In the genomic region with DNA sequence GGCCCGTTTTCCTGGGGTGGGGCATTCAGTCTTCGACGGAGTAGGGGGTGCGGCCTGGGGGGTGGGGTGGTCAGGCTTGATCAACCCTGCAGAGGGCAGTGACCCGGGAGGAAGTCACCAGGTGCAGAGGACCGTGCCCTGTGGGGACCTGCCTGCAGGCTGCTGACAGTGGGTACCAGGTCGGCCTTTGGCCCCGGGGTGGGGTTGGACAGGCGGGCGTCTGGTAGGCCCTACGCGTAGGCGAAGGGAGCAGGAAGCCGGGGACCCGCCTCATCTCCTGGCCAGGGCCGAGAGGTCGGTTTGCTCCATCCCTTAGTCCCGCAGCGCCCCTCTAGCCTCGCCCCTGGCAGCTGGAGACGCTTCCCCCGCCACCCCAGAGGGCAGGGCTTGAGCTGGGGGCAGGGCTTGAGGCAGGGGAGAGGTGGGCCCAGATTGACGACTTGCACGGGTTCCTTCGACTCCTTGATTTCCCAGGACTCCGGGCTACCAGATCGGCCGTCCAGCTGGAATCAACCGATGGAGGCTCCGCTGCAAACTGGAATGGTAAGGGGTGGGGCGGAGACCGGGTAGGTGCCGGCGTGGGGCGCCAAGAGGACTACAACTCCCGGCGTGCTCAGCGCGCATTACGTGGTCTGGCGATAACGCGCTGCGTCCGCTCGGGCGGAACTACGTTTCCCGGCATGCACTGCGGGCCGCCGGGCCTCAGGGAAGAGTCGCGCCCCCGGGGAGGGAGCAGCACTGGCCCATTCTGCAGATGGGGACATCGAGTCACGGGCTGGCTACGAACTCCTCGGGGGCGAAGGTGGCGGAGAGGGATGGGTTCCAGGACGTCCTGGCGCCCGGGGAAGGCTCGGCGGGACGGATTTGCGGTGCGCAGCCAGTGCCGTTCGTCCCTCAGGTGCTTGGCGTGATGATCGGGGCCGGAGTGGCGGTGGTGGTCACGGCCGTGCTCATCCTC, we compare ENCODE assay signal across 1 cellular context.
TF ChIP-seq lines count a peak whose summit lies in the region.

Gene PNPLA6, plus strand, starts transcription at position 683 of the 958 bp plus-strand sequence. Its CDS starts 72 bp downstream, at position 755.

TF ChIP-seq in HepG2, 621 proteins besides CTCF, POLR2A, EP300 and RAD21 (continued from another document and continues in another):
- TF ChIP-seq AFF4 (CRISPR knock-in tag; IDR thresholded peaks at IDR 0.05) (no peak), ZNF451 (CRISPR knock-in tag; IDR thresholded peaks at IDR 0.05) (no peak; the same call in 1 of the 2 replicates), HNF4A (CRISPR knock-in tag; IDR thresholded peaks at IDR 0.05) (peak; percentile 38; the same call in 1 of the 2 replicates), ZNF792 (CRISPR knock-in tag; IDR thresholded peaks at IDR 0.05) (0 out of 2 replicates have a peak, but pooled peaks have one; percentile 33), MAF1 (CRISPR knock-in tag; IDR thresholded peaks at IDR 0.05; ENCODE audit: borderline replicate concordance) (peak; percentile 88), ZNF629 (CRISPR knock-in tag; conservative IDR thresholded peaks at IDR 0.05) (peak; percentile 100), RELA (CRISPR knock-in tag; IDR thresholded peaks at IDR 0.05) (no peak), DRAP1 (CRISPR knock-in tag; IDR thresholded peaks at IDR 0.05) (no peak), ZNF142 (CRISPR knock-in tag; IDR thresholded peaks at IDR 0.05) (0 out of 2 replicates have a peak, but pooled peaks have one; percentile 67), POLR2AphosphoS2 (IDR thresholded peaks at IDR 0.05; ENCODE audit: low read depth, low read length) (no peak), MAFK (conservative IDR thresholded peaks at IDR 0.05 in 1 of 2, IDR thresholded peaks at IDR 0.05 in 1 of 2; ENCODE audit: low read length in 2 of 2) (no peak), KAT2B (IDR thresholded peaks at IDR 0.05; ENCODE audit: borderline replicate concordance, low read depth, low read length) (no peak), ZNF335 (CRISPR knock-in tag; IDR thresholded peaks at IDR 0.05) (peak; percentile 92), ZNF660 (CRISPR knock-in tag; IDR thresholded peaks at IDR 0.05; ENCODE audit: borderline replicate concordance, low read depth) (no peak), RARG (CRISPR knock-in tag; IDR thresholded peaks at IDR 0.05; ENCODE audit: low read depth) (no peak), ZNF333 (CRISPR knock-in tag; IDR thresholded peaks at IDR 0.05; ENCODE audit: borderline replicate concordance) (peak; percentile 59), ZSCAN25 (CRISPR knock-in tag; IDR thresholded peaks at IDR 0.05) (peak; percentile 90), ZNF790 (CRISPR knock-in tag; IDR thresholded peaks at IDR 0.05; ENCODE audit: borderline replicate concordance) (no peak), TAF15 (IDR thresholded peaks at IDR 0.05; ENCODE audit: low read depth, low read length, poor library complexity, severe bottlenecking) (no peak), KDM6A (CRISPR knock-in tag; IDR thresholded peaks at IDR 0.05; ENCODE audit: low read depth) (peak; percentile 24; the same call in 1 of the 2 replicates), MAFG (CRISPR knock-in tag; IDR thresholded peaks at IDR 0.05) (no peak), ZNF577 (CRISPR knock-in tag; IDR thresholded peaks at IDR 0.05; ENCODE audit: borderline replicate concordance, low read depth) (no peak), WIZ (CRISPR knock-in tag; IDR thresholded peaks at IDR 0.05) (no peak; the same call in 1 of the 2 replicates), ZFP36L1 (CRISPR knock-in tag; IDR thresholded peaks at IDR 0.05) (no peak), RBAK (CRISPR knock-in tag; IDR thresholded peaks at IDR 0.05) (no peak), GMEB1 (CRISPR knock-in tag; IDR thresholded peaks at IDR 0.05; ENCODE audit: borderline replicate concordance) (peak; percentile 100), RAD51 (IDR thresholded peaks at IDR 0.05; ENCODE audit: borderline replicate concordance) (no peak), ISL2 (CRISPR knock-in tag; IDR thresholded peaks at IDR 0.05) (peak; percentile 49; the same call in 1 of the 2 replicates), ATF7 (IDR thresholded peaks at IDR 0.05) (no peak), ATF7 (CRISPR knock-in tag; IDR thresholded peaks at IDR 0.05) (peak; percentile 48; the same call in 1 of the 2 replicates), HNRNPL (IDR thresholded peaks at IDR 0.05; ENCODE audit: low read depth, low read length) (0 out of 2 replicates have a peak, but pooled peaks have one; percentile 10), ZNF777 (CRISPR knock-in tag; IDR thresholded peaks at IDR 0.05) (peak; percentile 75), ZNF205 (CRISPR knock-in tag; IDR thresholded peaks at IDR 0.05) (no peak; the same call in 1 of the 2 replicates), U2AF2 (IDR thresholded peaks at IDR 0.05; ENCODE audit: low read depth, low read length) (no peak)
- TF ChIP-seq, protein P1, sequence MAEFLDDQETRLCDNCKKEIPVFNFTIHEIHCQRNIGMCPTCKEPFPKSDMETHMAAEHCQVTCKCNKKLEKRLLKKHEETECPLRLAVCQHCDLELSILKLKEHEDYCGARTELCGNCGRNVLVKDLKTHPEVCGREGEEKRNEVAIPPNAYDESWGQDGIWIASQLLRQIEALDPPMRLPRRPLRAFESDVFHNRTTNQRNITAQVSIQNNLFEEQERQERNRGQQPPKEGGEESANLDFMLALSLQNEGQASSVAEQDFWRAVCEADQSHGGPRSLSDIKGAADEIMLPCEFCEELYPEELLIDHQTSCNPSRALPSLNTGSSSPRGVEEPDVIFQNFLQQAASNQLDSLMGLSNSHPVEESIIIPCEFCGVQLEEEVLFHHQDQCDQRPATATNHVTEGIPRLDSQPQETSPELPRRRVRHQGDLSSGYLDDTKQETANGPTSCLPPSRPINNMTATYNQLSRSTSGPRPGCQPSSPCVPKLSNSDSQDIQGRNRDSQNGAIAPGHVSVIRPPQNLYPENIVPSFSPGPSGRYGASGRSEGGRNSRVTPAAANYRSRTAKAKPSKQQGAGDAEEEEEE (CRISPR knock-in tag; IDR thresholded peaks at IDR 0.05; ENCODE audit: borderline replicate concordance), result no peak
- TF ChIP-seq, protein P2, sequence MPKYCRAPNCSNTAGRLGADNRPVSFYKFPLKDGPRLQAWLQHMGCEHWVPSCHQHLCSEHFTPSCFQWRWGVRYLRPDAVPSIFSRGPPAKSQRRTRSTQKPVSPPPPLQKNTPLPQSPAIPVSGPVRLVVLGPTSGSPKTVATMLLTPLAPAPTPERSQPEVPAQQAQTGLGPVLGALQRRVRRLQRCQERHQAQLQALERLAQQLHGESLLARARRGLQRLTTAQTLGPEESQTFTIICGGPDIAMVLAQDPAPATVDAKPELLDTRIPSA (CRISPR knock-in tag; IDR thresholded peaks at IDR 0.05; ENCODE audit: borderline replicate concordance), result no peak; the same call in 1 of the 2 replicates
- TF ChIP-seq, protein P3, sequence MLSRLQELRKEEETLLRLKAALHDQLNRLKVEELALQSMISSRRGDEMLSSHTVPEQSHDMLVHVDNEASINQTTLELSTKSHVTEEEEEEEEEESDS (CRISPR knock-in tag; IDR thresholded peaks at IDR 0.05; ENCODE audit: borderline replicate concordance), result no peak
- TF ChIP-seq, protein P4, sequence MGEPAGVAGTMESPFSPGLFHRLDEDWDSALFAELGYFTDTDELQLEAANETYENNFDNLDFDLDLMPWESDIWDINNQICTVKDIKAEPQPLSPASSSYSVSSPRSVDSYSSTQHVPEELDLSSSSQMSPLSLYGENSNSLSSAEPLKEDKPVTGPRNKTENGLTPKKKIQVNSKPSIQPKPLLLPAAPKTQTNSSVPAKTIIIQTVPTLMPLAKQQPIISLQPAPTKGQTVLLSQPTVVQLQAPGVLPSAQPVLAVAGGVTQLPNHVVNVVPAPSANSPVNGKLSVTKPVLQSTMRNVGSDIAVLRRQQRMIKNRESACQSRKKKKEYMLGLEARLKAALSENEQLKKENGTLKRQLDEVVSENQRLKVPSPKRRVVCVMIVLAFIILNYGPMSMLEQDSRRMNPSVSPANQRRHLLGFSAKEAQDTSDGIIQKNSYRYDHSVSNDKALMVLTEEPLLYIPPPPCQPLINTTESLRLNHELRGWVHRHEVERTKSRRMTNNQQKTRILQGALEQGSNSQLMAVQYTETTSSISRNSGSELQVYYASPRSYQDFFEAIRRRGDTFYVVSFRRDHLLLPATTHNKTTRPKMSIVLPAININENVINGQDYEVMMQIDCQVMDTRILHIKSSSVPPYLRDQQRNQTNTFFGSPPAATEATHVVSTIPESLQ (CRISPR knock-in tag; conservative IDR thresholded peaks at IDR 0.05), result 0 out of 2 replicates have a peak, but pooled peaks have one; percentile 58
- TF ChIP-seq, protein P5, sequence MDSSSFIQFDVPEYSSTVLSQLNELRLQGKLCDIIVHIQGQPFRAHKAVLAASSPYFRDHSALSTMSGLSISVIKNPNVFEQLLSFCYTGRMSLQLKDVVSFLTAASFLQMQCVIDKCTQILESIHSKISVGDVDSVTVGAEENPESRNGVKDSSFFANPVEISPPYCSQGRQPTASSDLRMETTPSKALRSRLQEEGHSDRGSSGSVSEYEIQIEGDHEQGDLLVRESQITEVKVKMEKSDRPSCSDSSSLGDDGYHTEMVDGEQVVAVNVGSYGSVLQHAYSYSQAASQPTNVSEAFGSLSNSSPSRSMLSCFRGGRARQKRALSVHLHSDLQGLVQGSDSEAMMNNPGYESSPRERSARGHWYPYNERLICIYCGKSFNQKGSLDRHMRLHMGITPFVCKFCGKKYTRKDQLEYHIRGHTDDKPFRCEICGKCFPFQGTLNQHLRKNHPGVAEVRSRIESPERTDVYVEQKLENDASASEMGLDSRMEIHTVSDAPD (CRISPR knock-in tag; IDR thresholded peaks at IDR 0.05), result no peak
